11 cellular contexts compared by ENCODE assay signal in genomic region chr3:179973931-179974361, GRCh38.
A peak's percentile ranks its signal among the peaks of the same experiment; 100 is the strongest.
DNase-seq lines count a peak whose midpoint lies in the region; ATAC-seq and TF ChIP-seq lines count a peak whose summit lies in the region.
"Had no signal": no experiment of that assay in that cellular context is flagged by ENCODE, and none has a peak within 500 bp of the region (broad histone marks: within the 10 kb centered on the region; RNA-seq: fewer than 3 reads in every experiment).

No MANE protein-coding gene starts in this region.

- H3K4me1 ChIP-seq in HEK293 (ENCODE audit: control insufficient read depth, insufficient read depth, low read length) (no peaks in the 10 kb centered on the region), PC-9 (replicated peaks; ENCODE audit: insufficient read depth) (no peaks in the 10 kb centered on the region; the same call in 1 of the 2 replicates), gastrocnemius medialis (no peaks in the 10 kb centered on the region), uterus (no peaks in the 10 kb centered on the region)

- CTCF ChIA-PET in HEK293 (lab: Yijun Ruan, JAX) (interaction anchor here (1.2 kb wide), 1 partner anchor 33 kb away, joined by 3 read pairs; no protein-coding TSS in a partner anchor), PC-9 (lab: Charles Lee) (no interaction called here)

- intact Hi-C loops in PC-9 (cut with micrococcal nuclease; ENCODE audit: unreplicated experiment) (no loop called here), gastrocnemius medialis (cut with DNase I; ENCODE audit: low total_unique reads) (no loop called here), uterus (cut with DNase I; ENCODE audit: low total_unique reads) (no loop called here)

- in situ Hi-C loops in gastrocnemius medialis (cut with MboI; ENCODE audit: low sequenced_read_pairs in 4 of 4), result no loop called here

- H3F3A ChIP-seq in PC-9 (ENCODE audit: insufficient read depth, low read depth), result no peaks in the 10 kb centered on the region

- H2AFZ ChIP-seq in PC-9, result peak overlapping the region; percentile 63; the same call in 1 of the 2 replicates
- H2AFZ ChIP-seq: GM23248 had no signal

- no peak for TF ChIP-seq POLR2A in gastrocnemius medialis (IDR thresholded peaks at IDR 0.05)
- TF ChIP-seq POLR2A in uterus (IDR thresholded peaks at IDR 0.05), result no peak

- H3K4me2 ChIP-seq in PC-9, result no peak overlapping the region

- DNase-seq in PC-9 (no peak), midbrain (lab: John Stamatoyannopoulos, UW) (peak; percentile 72), NCI-H128 (lab: John Stamatoyannopoulos, UW; ENCODE audit: unreplicated experiment) (no peak), gastrocnemius medialis (no peak), uterus (no peak)
- no peak for DNase-seq in activated naive CD4-positive, alpha-beta T cell treated with anti-CD3 and anti-CD28 coated beads, Interleukin-2, amount 50 U/mL, for 16 hours
- DNase-seq: GM23248, pancreas, Right ventricle myocardium superior had no signal

- H3K79me2 ChIP-seq in PC-9 (ENCODE audit: low read depth), result no peaks in the 10 kb centered on the region

- H3K9me2 ChIP-seq in PC-9 (ENCODE audit: insufficient read depth), result no peaks in the 10 kb centered on the region

- H3K27me3 ChIP-seq in PC-9 (ENCODE audit: insufficient read depth, low read depth) (no peaks in the 10 kb centered on the region), gastrocnemius medialis (no peaks in the 10 kb centered on the region), uterus (no peaks in the 10 kb centered on the region)
- H3K27me3 ChIP-seq: pancreas had no signal

- POLR2A ChIA-PET in HEK293 (lab: Yijun Ruan, JAX), result no interaction called here
- POLR2A ChIA-PET in PC-9 (lab: Charles Lee; ENCODE audit: unreplicated experiment), result interaction anchor here (0.5 kb wide), 1 partner anchor 427 kb away, joined by 3 read pairs; no protein-coding TSS in a partner anchor

- no peaks in the 10 kb centered on the region for H4K20me1 ChIP-seq in PC-9 (ENCODE audit: insufficient read depth)

- H3K36me3 ChIP-seq in HEK293 (ENCODE audit: control insufficient read depth in 2 of 2, insufficient read depth in 1 of 2, low read length in 2 of 2), result no peaks in the 10 kb centered on the region
- no peaks in the 10 kb centered on the region for H3K36me3 ChIP-seq in PC-9 (ENCODE audit: low read depth)
- no peaks in the 10 kb centered on the region for H3K36me3 ChIP-seq in gastrocnemius medialis
- no peaks in the 10 kb centered on the region for H3K36me3 ChIP-seq in uterus
- H3K36me3 ChIP-seq: pancreas had no signal

- TF ChIP-seq CTCF in HEK293 (tag by site-specific recombination; IDR thresholded peaks at IDR 0.05) (no peak), PC-9 (conservative IDR thresholded peaks at IDR 0.05) (no peak), gastrocnemius medialis (IDR thresholded peaks at IDR 0.05 in 4 of 5, conservative IDR thresholded peaks at IDR 0.05 in 1 of 5) (no peak), uterus (IDR thresholded peaks at IDR 0.05) (no peak)

- no TSS peak for BruUV-seq in PC-9 (replicated peaks; lab: Mats Ljungman, UMichigan)

- no peak overlapping the region for H3K4me3 ChIP-seq in HEK293 (ENCODE audit: low read depth, low read length)
- no peak overlapping the region for H3K4me3 ChIP-seq in PC-9
- H3K4me3 ChIP-seq in gastrocnemius medialis, result no peak overlapping the region
- no peak overlapping the region for H3K4me3 ChIP-seq in uterus
- H3K4me3 ChIP-seq: GM23248, pancreas had no signal

- no peaks in the 10 kb centered on the region for H3K9me3 ChIP-seq in HEK293 (ENCODE audit: control insufficient read depth, insufficient read depth, low read depth, low read length)
- H3K9me3 ChIP-seq in PC-9 (ENCODE audit: insufficient read depth, low read depth), result no peaks in the 10 kb centered on the region; the same call in 1 of the 2 replicates
- no peaks in the 10 kb centered on the region for H3K9me3 ChIP-seq in gastrocnemius medialis
- H3K9me3 ChIP-seq in uterus, result no peaks in the 10 kb centered on the region
- H3K9me3 ChIP-seq: pancreas had no signal

- ATAC-seq in GM18498 (IDR thresholded peaks at IDR 0.05; ENCODE audit: unreplicated experiment), result peak; percentile 60
- no peak for ATAC-seq in gastrocnemius medialis

- no peak overlapping the region for H3K27ac ChIP-seq in HEK293 (ENCODE audit: extremely low read depth, low read depth, low read length)
- H3K27ac ChIP-seq in PC-9, result no peak overlapping the region
- no peak overlapping the region for H3K27ac ChIP-seq in gastrocnemius medialis
- H3K27ac ChIP-seq in uterus, result no peak overlapping the region
- H3K27ac ChIP-seq: GM23248, pancreas had no signal

TF ChIP-seq in HEK293, 187 proteins besides CTCF, POLR2A, EP300 and RAD21:
- TF ChIP-seq ZNF560 (tag by site-specific recombination; IDR thresholded peaks at IDR 0.05; ENCODE audit: borderline replicate concordance) (no peak), EGR2 (tag by site-specific recombination; IDR thresholded peaks at IDR 0.05; ENCODE audit: low read depth) (peak; percentile 41; the same call in 1 of the 2 replicates), ZFHX2 (tag by site-specific recombination; conservative IDR thresholded peaks at IDR 0.05) (peak; percentile 55)
TF ChIP-seq in HEK293: peak in this region for 2.
